Comparison of ENCODE assay signal across 13 cellular contexts in genomic region chr1:205667909-205668643, GRCh38. TPM values are rescaled to one million over a fixed set of nuclear protein-coding genes. Genes with fewer than 3 reads are reported as not detected.
DNase-seq lines count a peak whose midpoint lies in the region; ATAC-seq and TF ChIP-seq lines count a peak whose summit lies in the region.
"Had no signal": no experiment of that assay in that cellular context is flagged by ENCODE, and none has a peak within 500 bp of the region (broad histone marks: within the 10 kb centered on the region; RNA-seq: fewer than 3 reads in every experiment).

No MANE protein-coding gene starts in this region.

- CTCF ChIA-PET in CD4-positive, alpha-beta T cell (lab: Charles Lee): no interaction called here
- CTCF ChIA-PET in PC-3 (lab: Charles Lee): interaction anchor here (0.9 to 1.4 kb wide), 2 partner anchors 10 to 44 kb away, joined by 4 to 10 read pairs; no protein-coding TSS in a partner anchor

- no peak overlapping the region for H3K4me3 Mint-ChIP-seq in CD4-positive, alpha-beta T cell
- H3K4me3 Mint-ChIP-seq: activated CD4-positive, alpha-beta T cell treated with anti-CD3 and anti-CD28 coated beads for 36 hours; immature natural killer cell had no signal

- peaks cover 4% of the 10 kb centered on the region; the same call in 1 of the 2 replicates for H3K36me3 ChIP-seq in PC-3 (ENCODE audit: low read depth, low read length)

- no peak overlapping the region for H3K27ac ChIP-seq in CD4-positive, alpha-beta T cell (ENCODE audit: low read depth, low read length)
- H3K27ac ChIP-seq in PC-3 (ENCODE audit: low read length): no peak overlapping the region

- intact Hi-C loops in CD4-positive, alpha-beta T cell (cut with DNase I, micrococcal nuclease): no loop called here
- intact Hi-C loops in PC-3 (cut with micrococcal nuclease): no loop called here

- H3K4me3 ChIP-seq in PC-3 (ENCODE audit: low read length): no peak overlapping the region

- no TSS peak for BruUV-seq in PC-3 (replicated peaks; lab: Mats Ljungman, UMichigan)

- no peaks in the 10 kb centered on the region for H3F3A ChIP-seq in PC-3 (ENCODE audit: low read length, unreplicated experiment)

- no peak for ATAC-seq in activated CD4-positive, CD25-positive, alpha-beta regulatory T cell treated with anti-CD3 and anti-CD28 coated beads, Interleukin-2, amount 50 U/mL, for 24 hours
- no peak for ATAC-seq in CD4-positive, alpha-beta T cell (ENCODE audit: poor library complexity)
- ATAC-seq in PC-3 (no peak), HG03460 (IDR thresholded peaks at IDR 0.05; ENCODE audit: unreplicated experiment) (no peak)
- ATAC-seq: activated CD4-positive, alpha-beta T cell treated with anti-CD3 and anti-CD28 coated beads for 36 hours had no signal

- no peaks in the 10 kb centered on the region for H3K9me3 Mint-ChIP-seq in CD4-positive, alpha-beta T cell
- H3K9me3 Mint-ChIP-seq: CD4-positive, alpha-beta memory T cell; immature natural killer cell had no signal

- H3K4me1 ChIP-seq in PC-3 (ENCODE audit: insufficient read depth, low read length): peaks cover 77% of the 10 kb centered on the region

- POLR2A ChIA-PET in CD4-positive, alpha-beta T cell (lab: Charles Lee): no interaction called here
- POLR2A ChIA-PET in PC-3 (lab: Charles Lee; ENCODE audit: unreplicated experiment): no interaction called here

- no peak for TF ChIP-seq CTCF in CD4-positive, alpha-beta T cell (IDR thresholded peaks at IDR 0.05)
- no peak for TF ChIP-seq CTCF in PC-3 (conservative IDR thresholded peaks at IDR 0.05; ENCODE audit: low read depth, low read length)

- H4K20me1 ChIP-seq in PC-3 (ENCODE audit: low read length): no peaks in the 10 kb centered on the region

- no peak overlapping the region for H3K27ac Mint-ChIP-seq in CD4-positive, alpha-beta T cell
- H3K27ac Mint-ChIP-seq: activated CD4-positive, alpha-beta T cell treated with anti-CD3 and anti-CD28 coated beads for 36 hours; CD4-positive, alpha-beta memory T cell; immature natural killer cell had no signal

- no peaks in the 10 kb centered on the region for H3K4me1 Mint-ChIP-seq in CD4-positive, alpha-beta T cell (ENCODE audit: low read depth)
- H3K4me1 Mint-ChIP-seq: activated CD4-positive, alpha-beta T cell treated with anti-CD3 and anti-CD28 coated beads for 36 hours; immature natural killer cell had no signal

- DNase-seq in ELF-1 (ENCODE audit: low read depth, low spot score) (peak; percentile 76), SK-MEL-5 (ENCODE audit: low read depth, low spot score) (peak; percentile 31), foreskin melanocyte (peak; percentile 57), pons (ENCODE audit: low spot score) (peak; percentile 83), PC-3 (no peak)
- DNase-seq in CD4-positive, alpha-beta T cell: no peak
- DNase-seq: activated CD4-positive, alpha-beta T cell treated with anti-CD3 and anti-CD28 coated beads for 36 hours; CD4-positive, alpha-beta memory T cell; immature natural killer cell; NK-92 treated with Interleukin-12 subunit alpha and Interleukin-12 subunit beta, amount 100 ng/mL, for 24 hours; SW 1271 had no signal

- no peak overlapping the region for H3K9ac ChIP-seq in PC-3 (ENCODE audit: low read length)

- H3K79me2 ChIP-seq in PC-3 (ENCODE audit: low read length): peaks cover 65% of the 10 kb centered on the region

- peaks cover 15% of the 10 kb centered on the region for H3K27me3 ChIP-seq in CD4-positive, alpha-beta T cell (ENCODE audit: control insufficient read depth, insufficient read depth, low read length)
- no peaks in the 10 kb centered on the region for H3K27me3 ChIP-seq in PC-3 (ENCODE audit: low read length)

- H3K9me2 ChIP-seq in PC-3 (replicated peaks; ENCODE audit: low read length): no peaks in the 10 kb centered on the region

- H2AFZ ChIP-seq in PC-3 (ENCODE audit: low read length): no peak overlapping the region

- H3K27me3 Mint-ChIP-seq in CD4-positive, alpha-beta T cell: peaks cover 22% of the 10 kb centered on the region

- H3K36me3 Mint-ChIP-seq in CD4-positive, alpha-beta T cell (ENCODE audit: low read depth): no peaks in the 10 kb centered on the region
- H3K36me3 Mint-ChIP-seq: CD4-positive, alpha-beta memory T cell; immature natural killer cell had no signal

- no peak overlapping the region for H3K4me2 ChIP-seq in PC-3 (ENCODE audit: low read length)

- no peaks in the 10 kb centered on the region for H3K9me3 ChIP-seq in CD4-positive, alpha-beta T cell (ENCODE audit: control insufficient read depth, low read length)
- H3K9me3 ChIP-seq in PC-3 (ENCODE audit: low read length): no peaks in the 10 kb centered on the region

- in situ Hi-C loops in SK-MEL-5 (cut with HindIII; ENCODE audit: low pct_unique_long_range_greater_than_20kb, low sequenced_read_pairs): no loop called here

RNA-seq across cellular contexts. Expression of gene SLC45A3, which starts 12.2 kb away (rescaled TPM):
- total RNA-seq in SK-MEL-5 (2014; rRNA removed; shearing (Covaris generic)): 5.5 and 5.8 TPM in 2 replicates
- 6.9 and 7.8 TPM in 2 replicates for polyA plus RNA-seq in SK-MEL-5 (2015; cell fraction: cytosol; rRNA removed)
- polyA plus RNA-seq in SK-MEL-5 (2015; cell fraction: nucleus; rRNA removed): 8.4 and 9.5 TPM in 2 replicates
- under 1 TPM in 1 of 2 experiments, not detected in 1; 0.11 TPM for total RNA-seq in CD4-positive, alpha-beta T cell
- 33.2 and 37.6 TPM in 2 replicates for total RNA-seq in PC-3 (2014; rRNA removed)
- polyA plus RNA-seq: CD4-positive, alpha-beta memory T cell; immature natural killer cell had no signal

RNA-seq across cellular contexts. Expression of gene ELK4, which starts 36.3 kb away (rescaled TPM):
- 15.5 and 17.6 TPM in 2 replicates for total RNA-seq in SK-MEL-5 (2014; rRNA removed; shearing (Covaris generic))
- polyA plus RNA-seq in SK-MEL-5 (2015; cell fraction: cytosol; rRNA removed): 9.5 and 14.3 TPM in 2 replicates
- polyA plus RNA-seq in SK-MEL-5 (2015; cell fraction: nucleus; rRNA removed): 24.7 and 30.3 TPM in 2 replicates
- total RNA-seq in CD4-positive, alpha-beta T cell: 100 to 1,000 TPM; 145 to 154 TPM
- 16.3 and 16.4 TPM in 2 replicates for total RNA-seq in PC-3 (2014; rRNA removed)

Comparison
In these comparisons a context has a peak if more than half of its experiments do, and no peak if none do; other contexts are left out.
1. DNase-seq: peak in ELF-1 (single experiment), SK-MEL-5 (single experiment), foreskin melanocyte (single experiment) and pons (single experiment); none in CD4-positive, alpha-beta T cell (0 of 10) and PC-3 (single experiment).